25 cellular contexts compared by ENCODE assay signal in genomic region chr5:145027266-145027665, GRCh38.
"Had no signal": no experiment of that assay in that cellular context is flagged by ENCODE, and none has a peak within 500 bp of the region (broad histone marks: within the 10 kb centered on the region; RNA-seq: fewer than 3 reads in every experiment).

No MANE protein-coding gene starts in this region.

- H3K4me3 Mint-ChIP-seq: dendritic cell treated with granulocyte-macrophage colony-stimulating factor and Interleukin-4, amounts not matched to agents 40 ng/mL and 50 ng/mL, for 4 days; effector memory CD8-positive, alpha-beta T cell; endodermal cell; memory B cell; naive thymus-derived CD4-positive, alpha-beta T cell had no signal

- H3K4me1 ChIP-seq: colonic mucosa, esophagus squamous epithelium, gastrocnemius medialis, left lung, lower lobe of right lung had no signal

- H3K9me3 ChIP-seq: colonic mucosa, esophagus squamous epithelium, gastrocnemius medialis, left lung, lower lobe of right lung had no signal

- H3K4me1 Mint-ChIP-seq: memory B cell; naive thymus-derived CD4-positive, alpha-beta T cell had no signal

- H3K27me3 Mint-ChIP-seq: dendritic cell treated with granulocyte-macrophage colony-stimulating factor and Interleukin-4, amounts not matched to agents 40 ng/mL and 50 ng/mL, for 4 days; effector memory CD8-positive, alpha-beta T cell; memory B cell; naive thymus-derived CD4-positive, alpha-beta T cell had no signal

- H3K9me3 Mint-ChIP-seq: endodermal cell had no signal

- H2AFZ ChIP-seq: hepatocyte had no signal

- ATAC-seq: effector memory CD8-positive, alpha-beta T cell; esophagus mucosa; gastrocnemius medialis; left cardiac atrium; left lung; left ventricle myocardium superior; lower lobe of right lung; naive thymus-derived CD4-positive, alpha-beta T cell had no signal

- H3K79me2 ChIP-seq: hepatocyte had no signal

- H3K36me3 Mint-ChIP-seq: memory B cell; naive thymus-derived CD4-positive, alpha-beta T cell had no signal

- H3K27ac ChIP-seq: colonic mucosa, epithelial cell of prostate, esophagus squamous epithelium, gastrocnemius medialis, hepatocyte, left lung, lower lobe of right lung had no signal

- H3K4me3 ChIP-seq: colonic mucosa, esophagus squamous epithelium, gastrocnemius medialis, hepatocyte, left lung, lower lobe of right lung had no signal

- H3K36me3 ChIP-seq: colonic mucosa, esophagus squamous epithelium, gastrocnemius medialis, left lung, lower lobe of right lung had no signal

- H3K27me3 ChIP-seq: colonic mucosa, esophagus squamous epithelium, gastrocnemius medialis, hepatocyte, left lung had no signal

- H3K27ac Mint-ChIP-seq: dendritic cell treated with granulocyte-macrophage colony-stimulating factor and Interleukin-4, amounts not matched to agents 40 ng/mL and 50 ng/mL, for 4 days; effector memory CD8-positive, alpha-beta T cell; endodermal cell; memory B cell; naive thymus-derived CD4-positive, alpha-beta T cell had no signal

- H3K4me2 ChIP-seq: hepatocyte had no signal

- DNase-seq: colonic mucosa; cortex of kidney; effector CD8-positive, alpha-beta T cell; effector memory CD8-positive, alpha-beta T cell; endodermal cell; erythroblast; esophagus squamous epithelium; foreskin fibroblast; foreskin melanocyte; gastrocnemius medialis; glutamatergic neuron; head of caudate nucleus; hypothalamus; left cardiac atrium; left lung; left ventricle myocardium superior; lower lobe of right lung; mesendoderm; midbrain; naive thymus-derived CD4-positive, alpha-beta T cell had no signal
